ENCODE assay signal across 9 cellular contexts in genomic region chr22:39253427-39254070, GRCh38. TPM values are rescaled to one million over a fixed set of nuclear protein-coding genes. Genes with fewer than 3 reads are reported as not detected.
DNase-seq lines count a peak whose midpoint lies in the region; ATAC-seq, FAIRE-seq and TF ChIP-seq lines count a peak whose summit lies in the region.
"Had no signal": no experiment of that assay in that cellular context is flagged by ENCODE, and none has a peak within 500 bp of the region (broad histone marks: within the 10 kb centered on the region; RNA-seq: fewer than 3 reads in every experiment).

No MANE protein-coding gene starts in this region.

- DNase-seq in NCI-H2107 (lab: John Stamatoyannopoulos, UW) (peak; percentile 41), NCI-H2107 treated with DMSO at 0.1 percent for 48 hours (lab: John Stamatoyannopoulos, UW; ENCODE audit: unreplicated experiment) (no peak), NCI-H2227 (lab: John Stamatoyannopoulos, UW; ENCODE audit: unreplicated experiment) (peak; percentile 47), astrocyte of the spinal cord (ENCODE audit: low read depth, low spot score) (peak; percentile 86)
- no peak for DNase-seq in activated CD4-positive, CD25-positive, alpha-beta regulatory T cell treated with anti-CD3 and anti-CD28 coated beads, Interleukin-2, amount 50 U/mL, for 72 hours
- DNase-seq: DND-41 had no signal

- in situ Hi-C loops in astrocyte of the spinal cord (cut with HindIII; ENCODE audit: low sequenced_read_pairs): no loop called here

- ATAC-seq in HG02885 (IDR thresholded peaks at IDR 0.05; ENCODE audit: poor library complexity, unreplicated experiment): no peak

- TF ChIP-seq CTCF in astrocyte of the spinal cord (IDR thresholded peaks at IDR 0.05; ENCODE audit: low read depth, low read length): no peak

- no peak overlapping the region for H3K4me3 ChIP-seq in astrocyte of the spinal cord (ENCODE audit: low read depth, low read length)

- peak overlapping the region; percentile 88 for H3K27ac ChIP-seq in temporal lobe (ENCODE audit: low read depth, low read length)

- peak; percentile 24 for FAIRE-seq in islet of Langerhans (lab: Jason Lieb, UNC)

RNA-seq across cellular contexts. Expression of gene PDGFB, which starts 8.8 kb away (rescaled TPM):
- total RNA-seq in temporal lobe: 4.4 TPM

Comparison
In these comparisons a context has a peak if more than half of its experiments do, and no peak if none do; other contexts are left out.
1. DNase-seq: peak in NCI-H2107 (single experiment), NCI-H2227 (single experiment) and astrocyte of the spinal cord (single experiment); none in NCI-H2107 treated with DMSO at 0.1 percent for 48 hours (single experiment) and activated CD4-positive, CD25-positive, alpha-beta regulatory T cell treated with anti-CD3 and anti-CD28 coated beads, Interleukin-2, amount 50 U/mL, for 72 hours (single experiment).